In genomic region chr12:11630046-11630706, GRCh38 we compare ENCODE assay signal across 12 cellular contexts. TPM values are rescaled to one million over a fixed set of nuclear protein-coding genes. Genes with fewer than 3 reads are reported as not detected.
A peak's percentile ranks its signal among the peaks of the same experiment; 100 is the strongest.
DNase-seq lines count a peak whose midpoint lies in the region; ATAC-seq, FAIRE-seq and TF ChIP-seq lines count a peak whose summit lies in the region.
"Had no signal": no experiment of that assay in that cellular context is flagged by ENCODE, and none has a peak within 500 bp of the region (broad histone marks: within the 10 kb centered on the region; RNA-seq: fewer than 3 reads in every experiment).

No MANE protein-coding gene starts in this region.

- H3K9me3 ChIP-seq in WERI-Rb-1 (ENCODE audit: severe bottlenecking), result no peaks in the 10 kb centered on the region

- no peak overlapping the region for H3K27ac ChIP-seq in WERI-Rb-1

- peak; percentile 45 for FAIRE-seq in GM12891 (lab: Jason Lieb, UNC)
- FAIRE-seq: islet of Langerhans had no signal

- TF ChIP-seq POLR2A in GM12891 (IDR thresholded peaks at IDR 0.05; ENCODE audit: low read depth, low read length), result no peak

- no peak for TF ChIP-seq CTCF in WERI-Rb-1 (IDR thresholded peaks at IDR 0.05; ENCODE audit: low read depth, low read length)

- H3K36me3 Mint-ChIP-seq in activated naive CD4-positive, alpha-beta T cell treated with anti-CD3 and anti-CD28 coated beads, Interleukin-2, amount 10 ng/mL, durations not matched to agents 7 days and 5 days, result no peaks in the 10 kb centered on the region
- H3K36me3 Mint-ChIP-seq: IgD-negative memory B cell had no signal

- H3K4me1 Mint-ChIP-seq in activated naive CD4-positive, alpha-beta T cell treated with anti-CD3 and anti-CD28 coated beads, Interleukin-2, amount 10 ng/mL, durations not matched to agents 7 days and 5 days, result no peaks in the 10 kb centered on the region

- H3K4me3 Mint-ChIP-seq in activated naive CD4-positive, alpha-beta T cell treated with anti-CD3 and anti-CD28 coated beads, Interleukin-2, amount 10 ng/mL, durations not matched to agents 7 days and 5 days, result no peak overlapping the region
- H3K4me3 Mint-ChIP-seq: IgD-negative memory B cell had no signal

- ATAC-seq in HG03442 (IDR thresholded peaks at IDR 0.05; ENCODE audit: unreplicated experiment), result no peak
- ATAC-seq in GM21526 (IDR thresholded peaks at IDR 0.05; ENCODE audit: low FRiP score, unreplicated experiment), result no peak
- ATAC-seq: stimulated activated naive CD8-positive, alpha-beta T cell treated with anti-CD3 and anti-CD28 coated beads, Interleukin-15, Interleukin-2, amounts not matched to agents 100 U/mL and 50 U/mL, for 24 hours had no signal

- H3K4me3 ChIP-seq in WERI-Rb-1 (ENCODE audit: low read depth, low read length), result no peak overlapping the region

- H3K27ac Mint-ChIP-seq in activated naive CD4-positive, alpha-beta T cell treated with anti-CD3 and anti-CD28 coated beads, Interleukin-2, amount 10 ng/mL, durations not matched to agents 7 days and 5 days, result no peak overlapping the region
- H3K27ac Mint-ChIP-seq: IgD-negative memory B cell had no signal

- DNase-seq in COLO668 (lab: John Stamatoyannopoulos, UW; ENCODE audit: unreplicated experiment) (peak; percentile 58), GM12891 (ENCODE audit: insufficient read length, low spot score) (no peak), NCI-H345 (lab: John Stamatoyannopoulos, UW) (peak; percentile 76), glomerular visceral epithelial cell (ENCODE audit: extremely low spot score) (peak; percentile 58), WERI-Rb-1 (no peak)
- DNase-seq in activated naive CD4-positive, alpha-beta T cell treated with anti-CD3 and anti-CD28 coated beads, Interleukin-2, amount 10 ng/mL, durations not matched to agents 7 days and 5 days, result no peak
- DNase-seq: stimulated activated CD4-positive, alpha-beta T cell treated with anti-CD3 and anti-CD28 coated beads, Interleukin-4, amount 100 ng/mL, for 4 hours; stimulated activated naive CD8-positive, alpha-beta T cell treated with anti-CD3 and anti-CD28 coated beads, Interleukin-15, Interleukin-2, amounts not matched to agents 100 U/mL and 50 U/mL, for 24 hours had no signal

- H3K27me3 ChIP-seq in WERI-Rb-1 (ENCODE audit: insufficient read depth, low read depth, severe bottlenecking), result no peaks in the 10 kb centered on the region

- no peaks in the 10 kb centered on the region for H3K9me3 Mint-ChIP-seq in activated naive CD4-positive, alpha-beta T cell treated with anti-CD3 and anti-CD28 coated beads, Interleukin-2, amount 10 ng/mL, durations not matched to agents 7 days and 5 days

- H3K36me3 ChIP-seq in WERI-Rb-1, result no peaks in the 10 kb centered on the region

- CTCF ChIA-PET in activated naive CD4-positive, alpha-beta T cell treated with anti-CD3 and anti-CD28 coated beads, Interleukin-2, amount 10 ng/mL, durations not matched to agents 7 days and 5 days (lab: Charles Lee), result no interaction called here

- H3K27me3 Mint-ChIP-seq in activated naive CD4-positive, alpha-beta T cell treated with anti-CD3 and anti-CD28 coated beads, Interleukin-2, amount 10 ng/mL, durations not matched to agents 7 days and 5 days, result peaks cover 10% of the 10 kb centered on the region
- H3K27me3 Mint-ChIP-seq: IgD-negative memory B cell had no signal

TF ChIP-seq in GM12891, 5 proteins besides CTCF, POLR2A, EP300 and RAD21:
- TF ChIP-seq SPI1 (IDR thresholded peaks at IDR 0.05; ENCODE audit: low read depth, low read length), result no peak
- TF ChIP-seq TAF1 (IDR thresholded peaks at IDR 0.05; ENCODE audit: low read depth, low read length), result no peak
- no peak for TF ChIP-seq POU2F2 (IDR thresholded peaks at IDR 0.05; ENCODE audit: low read depth, low read length)
- no peak for TF ChIP-seq PAX5 (IDR thresholded peaks at IDR 0.05; ENCODE audit: insufficient read depth, low read length, severe bottlenecking)

RNA-seq across cellular contexts. Expression of gene ETV6, which starts 19.3 kb away (rescaled TPM):
- 23.0 TPM for polyA plus RNA-seq in GM12891 (2012; ENCODE audit: low read depth, missing spikeins)

Comparison
In these comparisons a context has a peak if more than half of its experiments do, and no peak if none do; other contexts are left out.
1. DNase-seq: peak in COLO668 (single experiment), NCI-H345 (single experiment) and glomerular visceral epithelial cell (single experiment); none in GM12891 (single experiment), WERI-Rb-1 (single experiment) and activated naive CD4-positive, alpha-beta T cell treated with anti-CD3 and anti-CD28 coated beads, Interleukin-2, amount 10 ng/mL, durations not matched to agents 7 days and 5 days (single experiment).